Comparison of ENCODE assay signal across 34 cellular contexts in genomic region chr4:61405307-61405706, GRCh38.
"Had no signal": no experiment of that assay in that cellular context is flagged by ENCODE, and none has a peak within 500 bp of the region (broad histone marks: within the 10 kb centered on the region; RNA-seq: fewer than 3 reads in every experiment).

No MANE protein-coding gene starts in this region.

- H3K4me2 ChIP-seq: KMS-11 had no signal

- H3K36me3 ChIP-seq: MG63 had no signal

- H3K9ac ChIP-seq: KMS-11 had no signal

- H3K9me3 ChIP-seq: MG63 had no signal

- H3K27me3 ChIP-seq: MG63 had no signal

- H3K27ac ChIP-seq: KMS-11 had no signal

- H3K4me3 ChIP-seq: MG63 had no signal

- DNase-seq: Karpas-422, Kasumi-1, MG63, MM.1S, MV-4-11, NCI-H1048, NCI-H1092, NCI-H1092 treated with DMSO at 0.1 percent for 48 hours, NCI-H1105, NCI-H1105 treated with DMSO at 0.1 percent for 48 hours, NCI-H1417, NCI-H1417 treated with DMSO at 0.1 percent for 48 hours, NCI-H1436, NCI-H1436 treated with DMSO at 0.1 percent for 48 hours, NCI-H146, NCI-H1694, NCI-H1694 treated with DMSO at 0.1 percent for 48 hours, NCI-H187, NCI-H187 treated with DMSO at 0.1 percent for 48 hours, NCI-H1930, NCI-H2029, NCI-H2029 treated with DMSO at 0.1 percent for 48 hours, NCI-H2081, NCI-H2081 treated with DMSO at 0.1 percent for 48 hours, NCI-H2107, NCI-H2171, NCI-H2171 treated with DMSO at 0.1 percent for 48 hours, NCI-H2227 treated with DMSO at 0.1 percent for 48 hours, NCI-H226, NCI-H345, NCI-H446, NCI-H446 treated with DMSO at 0.1 percent for 48 hours, NCI-H510A had no signal
